ENCODE assay signal across 17 cellular contexts in the genomic region with DNA sequence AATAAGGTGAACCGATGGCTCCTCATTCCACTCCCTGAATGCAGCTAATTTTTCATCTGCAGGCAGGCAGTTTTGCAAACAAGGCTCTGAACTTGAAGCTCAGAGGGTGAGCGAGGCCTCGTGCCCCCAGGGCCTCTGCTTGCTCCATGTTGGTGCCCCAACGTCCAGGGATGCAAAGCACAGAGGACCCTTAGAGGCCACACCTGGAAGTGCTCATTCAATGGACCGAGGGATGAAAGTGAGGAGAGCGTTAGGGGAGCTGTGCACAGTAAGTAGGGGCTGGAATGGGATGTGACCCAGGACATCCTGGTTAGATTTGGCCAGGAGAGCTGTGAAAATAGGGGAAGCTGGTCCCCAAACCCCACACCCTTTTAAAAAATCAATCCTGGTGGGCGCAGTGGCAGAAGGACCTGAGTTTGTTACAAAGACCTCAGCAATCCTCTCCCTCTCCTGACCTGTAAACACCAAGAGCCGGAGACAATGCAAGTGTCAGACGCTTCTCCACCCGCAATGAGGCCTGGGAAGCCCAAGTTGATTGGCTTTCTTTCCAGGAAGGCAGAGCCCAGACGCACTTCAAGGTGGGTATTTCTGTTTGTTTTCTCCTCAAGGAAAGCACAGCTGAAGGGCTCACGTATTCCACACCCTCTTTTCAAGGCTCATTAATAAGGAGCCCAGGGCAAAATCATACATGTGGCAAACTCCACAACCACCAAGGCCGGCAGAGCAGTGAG. TPM values are rescaled to one million over a fixed set of nuclear protein-coding genes. Genes with fewer than 3 reads are reported as not detected.
"Had no signal": no experiment of that assay in that cellular context is flagged by ENCODE, and none has a peak within 500 bp of the region (broad histone marks: within the 10 kb centered on the region; RNA-seq: fewer than 3 reads in every experiment).

No MANE protein-coding gene starts in this region.

- H3K4me3 ChIP-seq: dorsolateral prefrontal cortex, esophagus squamous epithelium, heart left ventricle, spleen, transverse colon had no signal

- H3K4me1 ChIP-seq: esophagus squamous epithelium, foreskin keratinocyte, spleen had no signal

- ATAC-seq: foreskin keratinocyte; heart left ventricle; SK-N-SH treated with all-trans-retinoic acid at 6 μM for 48 hours; stimulated activated naive B cell treated with anti-CD40 and anti-IgM and Interleukin-4, amounts not matched to agents 10 μg/mL and 1 μg/mL and 100 μg/mL, for 72 hours had no signal

- H3K27ac ChIP-seq: dorsolateral prefrontal cortex, esophagus squamous epithelium, foreskin keratinocyte, heart left ventricle, parathyroid adenoma, spleen, transverse colon had no signal

- H3K4me1 Mint-ChIP-seq: stimulated activated naive B cell treated with anti-CD40 and anti-IgM and Interleukin-4, amounts not matched to agents 10 μg/mL and 1 μg/mL and 100 μg/mL, for 72 hours had no signal

- H3K79me2 ChIP-seq: parathyroid adenoma had no signal

- H3K9me3 ChIP-seq: esophagus squamous epithelium, heart left ventricle, spleen, transverse colon had no signal

- H3K9me3 Mint-ChIP-seq: stimulated activated naive B cell treated with anti-CD40 and anti-IgM and Interleukin-4, amounts not matched to agents 10 μg/mL and 1 μg/mL and 100 μg/mL, for 72 hours had no signal

- H3K4me3 Mint-ChIP-seq: activated naive CD8-positive, alpha-beta T cell; stimulated activated naive B cell treated with anti-CD40 and anti-IgM and Interleukin-4, amounts not matched to agents 10 μg/mL and 1 μg/mL and 100 μg/mL, for 72 hours had no signal

- H3K27me3 ChIP-seq: foreskin keratinocyte, heart left ventricle, transverse colon had no signal

- DNase-seq: activated CD4-positive, alpha-beta T cell treated with anti-CD3 and anti-CD28 coated beads for 48 hours; activated T-cell treated with anti-CD3 and anti-CD28 coated beads for 4 hours; amygdala; dorsolateral prefrontal cortex; esophagus squamous epithelium; foreskin keratinocyte; heart left ventricle; kidney; stimulated activated CD4-positive, alpha-beta T cell treated with anti-CD3 and anti-CD28 coated beads, Interleukin-2, amount 100 ng/mL, for 24 hours; stimulated activated naive B cell treated with anti-CD40 and anti-IgM and Interleukin-4, amounts not matched to agents 10 μg/mL and 1 μg/mL and 100 μg/mL, for 72 hours; substantia nigra; transverse colon had no signal

- FAIRE-seq: kidney had no signal

- H2AFZ ChIP-seq: parathyroid adenoma had no signal

- H3K36me3 Mint-ChIP-seq: activated naive CD8-positive, alpha-beta T cell; stimulated activated naive B cell treated with anti-CD40 and anti-IgM and Interleukin-4, amounts not matched to agents 10 μg/mL and 1 μg/mL and 100 μg/mL, for 72 hours had no signal

- H3K27ac Mint-ChIP-seq: activated naive CD8-positive, alpha-beta T cell; stimulated activated naive B cell treated with anti-CD40 and anti-IgM and Interleukin-4, amounts not matched to agents 10 μg/mL and 1 μg/mL and 100 μg/mL, for 72 hours had no signal

- H3K9ac ChIP-seq: parathyroid adenoma had no signal

- H3K36me3 ChIP-seq: esophagus squamous epithelium, heart left ventricle, spleen, transverse colon had no signal

RNA-seq across cellular contexts. Expression of a gene that starts 14.0 kb away (rescaled TPM):
- total RNA-seq: foreskin keratinocyte; T-helper 1 cell treated with Interleukin-12 subunit alpha and Interleukin-12 subunit beta and Interleukin-4 antibody, amounts not matched to agents 30 ng/mL and 1 ng/mL, for 36 hours had no signal
- polyA plus RNA-seq: foreskin keratinocyte had no signal
